In the genomic region with DNA sequence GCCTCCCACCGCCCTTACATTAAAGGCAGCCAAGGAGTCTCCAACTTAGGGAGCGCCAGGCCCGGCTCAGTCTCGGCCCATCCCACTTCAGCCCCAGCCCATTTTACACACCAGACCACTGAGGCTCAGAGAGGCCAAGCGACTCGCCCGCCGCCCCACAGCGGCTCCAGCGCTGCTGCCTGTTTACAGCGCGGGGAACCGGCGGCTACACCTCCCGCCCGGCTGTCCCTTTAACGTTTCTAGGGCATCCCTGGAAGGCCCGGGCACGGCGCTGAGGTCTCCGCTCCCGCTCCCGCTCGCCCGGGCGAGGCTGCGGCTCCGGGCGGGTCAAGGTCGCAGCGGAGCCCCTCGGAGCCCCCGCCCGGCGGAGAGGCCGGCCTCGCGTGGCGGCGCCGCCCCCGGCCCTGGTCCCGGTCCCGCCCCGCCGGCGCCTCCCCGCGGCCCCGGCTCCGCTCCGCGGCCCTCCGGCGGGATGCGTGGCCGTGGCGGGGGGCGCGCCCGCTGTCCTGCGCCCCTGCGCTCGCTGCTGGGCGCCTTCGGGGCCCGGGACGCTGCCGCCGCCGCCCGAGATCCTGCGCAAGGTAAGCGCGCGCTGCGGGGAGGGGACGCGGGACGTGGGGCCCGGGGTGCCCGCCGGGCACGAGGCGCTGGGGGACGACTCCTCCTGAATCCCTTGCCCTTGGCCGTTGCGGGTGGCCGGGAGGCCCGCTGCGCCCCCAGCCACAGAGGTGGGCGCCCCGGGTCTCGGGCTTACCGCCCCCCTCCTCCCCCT, we compare ENCODE assay signal across 15 cellular contexts. TPM values are rescaled to one million over a fixed set of nuclear protein-coding genes. Genes with fewer than 3 reads are reported as not detected.
DNase-seq lines count a peak whose midpoint lies in the region; ATAC-seq and TF ChIP-seq lines count a peak whose summit lies in the region.
"Had no signal": no experiment of that assay in that cellular context is flagged by ENCODE, and none has a peak within 500 bp of the region (broad histone marks: within the 10 kb centered on the region; RNA-seq: fewer than 3 reads in every experiment).

No MANE protein-coding gene starts in this region.

- peaks cover 80% of the 10 kb centered on the region for H3K27me3 Mint-ChIP-seq in nephron (ENCODE audit: low read depth)

- POLR2A ChIA-PET in SK-N-SH (lab: Yijun Ruan, JAX), result no interaction called here

- H3K9ac ChIP-seq in SK-N-SH, result no peak overlapping the region

- no peak for TF ChIP-seq RAD21 in SK-N-SH (IDR thresholded peaks at IDR 0.05; ENCODE audit: low read length)

- no peaks in the 10 kb centered on the region for H3K9me2 ChIP-seq in SK-N-SH

- no peaks in the 10 kb centered on the region for H4K20me1 ChIP-seq in SK-N-SH (ENCODE audit: insufficient read depth)

- no peak overlapping the region for H2AFZ ChIP-seq in SK-N-SH (ENCODE audit: low read depth)

- no peak for TF ChIP-seq CTCF in SK-N-SH (IDR thresholded peaks at IDR 0.05)
- TF ChIP-seq CTCF in nephron (IDR thresholded peaks at IDR 0.05; ENCODE audit: unreplicated experiment in 3 of 3), result no peak

- no peaks in the 10 kb centered on the region for H3K9me3 Mint-ChIP-seq in nephron
- H3K9me3 Mint-ChIP-seq: activated CD4-positive, alpha-beta T cell treated with anti-CD3 and anti-CD28 coated beads, Interleukin-2, amount 10 ng/mL, durations not matched to agents 24 days and 14 days; immature natural killer cell; T-helper 2 cell treated with Interferon-gamma antibody and Interleukin-4, amounts not matched to agents 5 μg/mL and 100 μg/mL, for 36 hours had no signal

- H3K27ac Mint-ChIP-seq in nephron, result no peak overlapping the region
- H3K27ac Mint-ChIP-seq: activated CD4-positive, alpha-beta T cell treated with anti-CD3 and anti-CD28 coated beads, Interleukin-2, amount 10 ng/mL, durations not matched to agents 24 days and 14 days; immature natural killer cell; T-helper 2 cell treated with Interferon-gamma antibody and Interleukin-4, amounts not matched to agents 5 μg/mL and 100 μg/mL, for 36 hours had no signal

- H3K36me3 Mint-ChIP-seq in nephron (ENCODE audit: low read depth), result no peaks in the 10 kb centered on the region
- H3K36me3 Mint-ChIP-seq: immature natural killer cell had no signal

- H3K9me3 ChIP-seq in SK-N-SH, result no peaks in the 10 kb centered on the region
- H3K9me3 ChIP-seq: pancreas had no signal

- peak overlapping the region in 1 of 2 experiments; percentile 35; a peak in 1 of 4 replicates for H3K4me3 ChIP-seq in SK-N-SH (ENCODE audit: low read depth in 2 of 2, low read length in 1 of 2)
- H3K4me3 ChIP-seq: pancreas had no signal

- no peaks in the 10 kb centered on the region for H3F3A ChIP-seq in SK-N-SH (replicated peaks; ENCODE audit: insufficient read depth)

- no peak for TF ChIP-seq EP300 in SK-N-SH (IDR thresholded peaks at IDR 0.05; ENCODE audit: borderline replicate concordance in 1 of 2, low read depth in 1 of 2, low read length in 1 of 2)

- DNase-seq in SK-N-SH (peak; percentile 87), cardiac septum (ENCODE audit: low spot score) (peak; percentile 59)
- no peak for DNase-seq in activated naive CD4-positive, alpha-beta T cell treated with Interleukin-2 at 50 U/mL for 16 hours
- DNase-seq in activated CD4-positive, alpha-beta T cell treated with anti-CD3 and anti-CD28 coated beads, Interleukin-2, amount 50 U/mL, for 48 hours, result no peak
- DNase-seq: activated CD4-positive, alpha-beta T cell treated with anti-CD3 and anti-CD28 coated beads, Interleukin-2, amount 10 ng/mL, durations not matched to agents 24 days and 14 days; GDM1; immature natural killer cell; NCI-H1092; pancreas had no signal

- peaks cover 45% of the 10 kb centered on the region for H3K4me1 Mint-ChIP-seq in nephron
- H3K4me1 Mint-ChIP-seq: activated CD4-positive, alpha-beta T cell treated with anti-CD3 and anti-CD28 coated beads, Interleukin-2, amount 10 ng/mL, durations not matched to agents 24 days and 14 days had no signal

- ATAC-seq in SK-N-SH treated with all-trans-retinoic acid at 6 μM for 48 hours, result no peak
- no peak for ATAC-seq in GM21367 (IDR thresholded peaks at IDR 0.05; ENCODE audit: unreplicated experiment)
- no peak for ATAC-seq in GM19324 (IDR thresholded peaks at IDR 0.05; ENCODE audit: low FRiP score, unreplicated experiment)
- ATAC-seq: pancreas had no signal

- WGBS in SK-N-SH (ENCODE audit: low lambda C conversion rate), result 38% methylated on average over 7 of the region's 95 CpGs

- peaks cover 0 to 25% of the 10 kb centered on the region in 2 experiments; a peak in 3 of 4 replicates for H3K4me1 ChIP-seq in SK-N-SH (ENCODE audit: control insufficient read depth in 1 of 2, insufficient read depth in 2 of 2, low read depth in 1 of 2, low read length in 1 of 2)
- H3K4me1 ChIP-seq: pancreas had no signal

- H3K36me3 ChIP-seq in SK-N-SH (replicated peaks in 1 of 2; ENCODE audit: control insufficient read depth in 1 of 2, insufficient read depth in 2 of 2, low read length in 1 of 2), result no peaks in the 10 kb centered on the region
- H3K36me3 ChIP-seq: pancreas had no signal

- H3K27ac ChIP-seq in SK-N-SH (ENCODE audit: low read depth in 2 of 2, low read length in 1 of 2), result no peak overlapping the region
- H3K27ac ChIP-seq: pancreas had no signal

- no peaks in the 10 kb centered on the region for H3K79me2 ChIP-seq in SK-N-SH (ENCODE audit: insufficient read depth)

- H3K27me3 ChIP-seq in SK-N-SH (ENCODE audit: insufficient read depth), result no peaks in the 10 kb centered on the region

- peak overlapping the region; percentile 52 to 78 (median 60) for H3K4me3 Mint-ChIP-seq in nephron
- H3K4me3 Mint-ChIP-seq: activated CD4-positive, alpha-beta T cell treated with anti-CD3 and anti-CD28 coated beads, Interleukin-2, amount 10 ng/mL, durations not matched to agents 24 days and 14 days; immature natural killer cell; T-helper 2 cell treated with Interferon-gamma antibody and Interleukin-4, amounts not matched to agents 5 μg/mL and 100 μg/mL, for 36 hours had no signal

- CTCF ChIA-PET in SK-N-SH (lab: Yijun Ruan, JAX), result interaction anchor here (1.0 to 5.8 kb wide), 3 partner anchors 16 to 224 kb away, joined by 3 to 40 read pairs (median 3); no protein-coding TSS in a partner anchor

- intact Hi-C loops in cardiac septum (cut with DNase I), result no loop called here

- H3K4me2 ChIP-seq in SK-N-SH, result no peak overlapping the region

TF ChIP-seq in SK-N-SH, 30 proteins besides CTCF, POLR2A, EP300 and RAD21:
- TF ChIP-seq ELF1 (IDR thresholded peaks at IDR 0.05) (no peak), TAF1 (IDR thresholded peaks at IDR 0.05; ENCODE audit: borderline replicate concordance, low read depth, low read length) (no peak), RCOR1 (IDR thresholded peaks at IDR 0.05; ENCODE audit: low read length) (no peak), FOXJ3 (CRISPR knock-in tag; IDR thresholded peaks at IDR 0.05) (no peak), RFX5 (IDR thresholded peaks at IDR 0.05; ENCODE audit: low read length) (no peak), JUND (IDR thresholded peaks at IDR 0.05) (no peak), RXRA (IDR thresholded peaks at IDR 0.05; ENCODE audit: borderline replicate concordance, low read depth) (no peak), NRF1 (IDR thresholded peaks at IDR 0.05; ENCODE audit: low read depth, low read length) (no peak)
- TF ChIP-seq, protein P1, sequence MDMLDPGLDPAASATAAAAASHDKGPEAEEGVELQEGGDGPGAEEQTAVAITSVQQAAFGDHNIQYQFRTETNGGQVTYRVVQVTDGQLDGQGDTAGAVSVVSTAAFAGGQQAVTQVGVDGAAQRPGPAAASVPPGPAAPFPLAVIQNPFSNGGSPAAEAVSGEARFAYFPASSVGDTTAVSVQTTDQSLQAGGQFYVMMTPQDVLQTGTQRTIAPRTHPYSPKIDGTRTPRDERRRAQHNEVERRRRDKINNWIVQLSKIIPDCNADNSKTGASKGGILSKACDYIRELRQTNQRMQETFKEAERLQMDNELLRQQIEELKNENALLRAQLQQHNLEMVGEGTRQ (IDR thresholded peaks at IDR 0.05; ENCODE audit: borderline replicate concordance, low read depth, low read length), result no peak
- TF ChIP-seq, protein P2, sequence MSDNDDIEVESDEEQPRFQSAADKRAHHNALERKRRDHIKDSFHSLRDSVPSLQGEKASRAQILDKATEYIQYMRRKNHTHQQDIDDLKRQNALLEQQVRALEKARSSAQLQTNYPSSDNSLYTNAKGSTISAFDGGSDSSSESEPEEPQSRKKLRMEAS (IDR thresholded peaks at IDR 0.05; ENCODE audit: low read depth), result no peak

TF ChIP-seq in SK-N-SH treated with all-trans-retinoic acid at 6 μM for 48 hours, 23 proteins besides CTCF, POLR2A, EP300 and RAD21:
- TF ChIP-seq, protein P3, sequence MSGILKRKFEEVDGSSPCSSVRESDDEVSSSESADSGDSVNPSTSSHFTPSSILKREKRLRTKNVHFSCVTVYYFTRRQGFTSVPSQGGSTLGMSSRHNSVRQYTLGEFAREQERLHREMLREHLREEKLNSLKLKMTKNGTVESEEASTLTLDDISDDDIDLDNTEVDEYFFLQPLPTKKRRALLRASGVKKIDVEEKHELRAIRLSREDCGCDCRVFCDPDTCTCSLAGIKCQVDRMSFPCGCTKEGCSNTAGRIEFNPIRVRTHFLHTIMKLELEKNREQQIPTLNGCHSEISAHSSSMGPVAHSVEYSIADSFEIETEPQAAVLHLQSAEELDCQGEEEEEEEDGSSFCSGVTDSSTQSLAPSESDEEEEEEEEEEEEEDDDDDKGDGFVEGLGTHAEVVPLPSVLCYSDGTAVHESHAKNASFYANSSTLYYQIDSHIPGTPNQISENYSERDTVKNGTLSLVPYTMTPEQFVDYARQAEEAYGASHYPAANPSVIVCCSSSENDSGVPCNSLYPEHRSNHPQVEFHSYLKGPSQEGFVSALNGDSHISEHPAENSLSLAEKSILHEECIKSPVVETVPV (CRISPR knock-in tag; IDR thresholded peaks at IDR 0.05), result no peak
- TF ChIP-seq OSR1 (CRISPR knock-in tag; IDR thresholded peaks at IDR 0.05), result no peak
- TF ChIP-seq GLIS3 (CRISPR knock-in tag; IDR thresholded peaks at IDR 0.05), result no peak
- TF ChIP-seq ZNF8 (CRISPR knock-in tag; IDR thresholded peaks at IDR 0.05), result no peak
- TF ChIP-seq ZNF565 (CRISPR knock-in tag; conservative IDR thresholded peaks at IDR 0.05; ENCODE audit: low read depth), result no peak
- TF ChIP-seq ARNTL (CRISPR knock-in tag; IDR thresholded peaks at IDR 0.05; ENCODE audit: borderline replicate concordance, low read depth), result no peak

RNA-seq across cellular contexts. Expression of a gene that starts 27.1 kb away (rescaled TPM):
- polyA plus RNA-seq in SK-N-SH (2012; rRNA removed), result 0.10 and 0.18 TPM in 2 replicates
- 0.19 and 0.28 TPM in 2 replicates for polyA plus RNA-seq in SK-N-SH (2012; cell fraction: cytosol; rRNA removed)
- polyA plus RNA-seq in SK-N-SH (2012; cell fraction: nucleus; rRNA removed), result 0.05 and 0.10 TPM in 2 replicates
- 0.54 TPM for total RNA-seq in cardiac septum
- total RNA-seq: A172; activated CD4-positive, alpha-beta T cell treated with anti-CD3 and anti-CD28 coated beads, Interleukin-2, amount 10 ng/mL, durations not matched to agents 24 days and 14 days had no signal
- polyA plus RNA-seq: immature natural killer cell had no signal

Comparison
In these comparisons a context has a peak if more than half of its experiments do, and no peak if none do; other contexts are left out.
1. DNase-seq: peak in SK-N-SH (single experiment) and cardiac septum (single experiment); none in activated naive CD4-positive, alpha-beta T cell treated with Interleukin-2 at 50 U/mL for 16 hours (single experiment) and activated CD4-positive, alpha-beta T cell treated with anti-CD3 and anti-CD28 coated beads, Interleukin-2, amount 50 U/mL, for 48 hours (0 of 2).